12 cellular contexts compared by ENCODE assay signal in genomic region chr11:120068114-120068573, GRCh38.
A peak's percentile ranks its signal among the peaks of the same experiment; 100 is the strongest.
DNase-seq lines count a peak whose midpoint lies in the region; ATAC-seq, FAIRE-seq and TF ChIP-seq lines count a peak whose summit lies in the region.
"Had no signal": no experiment of that assay in that cellular context is flagged by ENCODE, and none has a peak within 500 bp of the region (broad histone marks: within the 10 kb centered on the region; RNA-seq: fewer than 3 reads in every experiment).

No MANE protein-coding gene starts in this region.

- no peaks in the 10 kb centered on the region for H3K9me3 Mint-ChIP-seq in T-helper 2 cell treated with Interferon-gamma antibody and Interleukin-4, amounts not matched to agents 5 μg/mL and 100 μg/mL, for 36 hours

- no peak overlapping the region for H3K4me2 ChIP-seq in GM12878 (ENCODE audit: control insufficient read depth, insufficient read depth)

- no peaks in the 10 kb centered on the region for H3K36me3 Mint-ChIP-seq in T-helper 2 cell treated with Interferon-gamma antibody and Interleukin-4, amounts not matched to agents 5 μg/mL and 100 μg/mL, for 36 hours (ENCODE audit: low read depth)

- H3K27ac ChIP-seq in GM12878 (ENCODE audit: control insufficient read depth, insufficient read depth), result no peak overlapping the region
- H3K27ac ChIP-seq: thyroid gland had no signal

- no peak for TF ChIP-seq RAD21 in GM12878 (IDR thresholded peaks at IDR 0.05; ENCODE audit: insufficient read depth, low read depth, low read length)

- ATAC-seq in GM12878 (peak; percentile 69), HG03196 (IDR thresholded peaks at IDR 0.05; ENCODE audit: unreplicated experiment) (no peak), GM21723 (IDR thresholded peaks at IDR 0.05; ENCODE audit: unreplicated experiment) (no peak)
- ATAC-seq: Panc1 had no signal

- H3K4me1 ChIP-seq in GM12878 (ENCODE audit: control insufficient read depth, insufficient read depth, low read length), result peaks cover 7% of the 10 kb centered on the region
- H3K4me1 ChIP-seq: thyroid gland had no signal

- BruUV-seq in GM12878 (replicated peaks; lab: Mats Ljungman, UMichigan), result no TSS peak

- TF ChIP-seq CTCF in NB4 (IDR thresholded peaks at IDR 0.05; ENCODE audit: low read depth, low read length) (no peak), GM12878 (IDR thresholded peaks at IDR 0.05 in 2 of 3, conservative IDR thresholded peaks at IDR 0.05 in 1 of 3; ENCODE audit: control insufficient read depth in 2 of 3, extremely low read depth in 1 of 3, insufficient read depth in 1 of 3, low read depth in 3 of 3, low read length in 3 of 3) (no peak)

- in situ Hi-C loops in GM12878 (cut with MboI), result no loop called here

- CTCF ChIA-PET in GM12878 (lab: Yijun Ruan, JAX), result interaction anchor here (0.6 to 2.0 kb wide), 4 partner anchors 8 to 339 kb away, joined by 3 to 5 read pairs (median 3); partner anchors contain the start of gene NECTIN1

- H3K4me1 Mint-ChIP-seq in T-helper 2 cell treated with Interferon-gamma antibody and Interleukin-4, amounts not matched to agents 5 μg/mL and 100 μg/mL, for 36 hours (ENCODE audit: low read depth), result no peaks in the 10 kb centered on the region

- no peak for TF ChIP-seq EP300 in GM12878 (IDR thresholded peaks at IDR 0.05; ENCODE audit: borderline replicate concordance in 1 of 2, control insufficient read depth in 1 of 2, low read depth in 2 of 2, low read length in 2 of 2)

- H3K9me3 ChIP-seq in GM12878 (replicated peaks; ENCODE audit: control insufficient read depth, insufficient read depth, low read length), result no peaks in the 10 kb centered on the region
- H3K9me3 ChIP-seq: thyroid gland had no signal

- no peaks in the 10 kb centered on the region; a peak in 1 of 4 replicates for H3K27me3 ChIP-seq in GM12878 (replicated peaks in 1 of 2; ENCODE audit: control insufficient read depth in 2 of 2, insufficient read depth in 2 of 2, low read length in 1 of 2)
- H3K27me3 ChIP-seq: thyroid gland had no signal

- 21% methylated on average over 8 of the region's 8 CpGs for WGBS in GM12878 (ENCODE audit: insufficient coverage, insufficient replicate concordance, low lambda C conversion rate, missing lambda C conversion rate)

- no peaks in the 10 kb centered on the region for H4K20me1 ChIP-seq in GM12878 (ENCODE audit: control insufficient read depth, insufficient read depth)

- RAD21 ChIA-PET in GM12878 (lab: Charles Lee; ENCODE audit: unreplicated experiment), result interaction anchor here (0.8 to 2.4 kb wide), 2 partner anchors 339 to 394 kb away, joined by 3 to 13 read pairs; partner anchors contain the start of gene NECTIN1

- DNase-seq in GF-D8 (lab: John Stamatoyannopoulos, UW) (peak; percentile 42), NB4 (ENCODE audit: low read depth) (peak; percentile 65), GM12878 (ENCODE audit: low read depth, low spot score) (no peak), myocyte (ENCODE audit: low read depth) (peak; percentile 57), AML-193 (lab: John Stamatoyannopoulos, UW) (no peak)
- no peak for DNase-seq in T-helper 2 cell treated with Interferon-gamma antibody and Interleukin-4, amounts not matched to agents 5 μg/mL and 100 μg/mL, for 36 hours (ENCODE audit: low spot score)
- DNase-seq: activated T-cell treated with anti-CD3 and anti-CD28 coated beads for 4 hours, mesendoderm, thyroid gland had no signal

- POLR2A ChIA-PET in GM12878 (lab: Charles Lee), result no interaction called here

- TF ChIP-seq POLR2A in NB4 (IDR thresholded peaks at IDR 0.05; ENCODE audit: extremely low read depth, insufficient read length) (no peak), GM12878 (IDR thresholded peaks at IDR 0.05; ENCODE audit: low read depth, low read length) (no peak)

- H3K9ac ChIP-seq in GM12878 (ENCODE audit: control insufficient read depth, insufficient read depth, low read length), result no peak overlapping the region

- no peak overlapping the region for H3K4me3 Mint-ChIP-seq in T-helper 2 cell treated with Interferon-gamma antibody and Interleukin-4, amounts not matched to agents 5 μg/mL and 100 μg/mL, for 36 hours

- H3K27me3 Mint-ChIP-seq in T-helper 2 cell treated with Interferon-gamma antibody and Interleukin-4, amounts not matched to agents 5 μg/mL and 100 μg/mL, for 36 hours (ENCODE audit: low read depth), result peaks cover 10% of the 10 kb centered on the region

- no peak overlapping the region for H2AFZ ChIP-seq in GM12878 (ENCODE audit: control insufficient read depth, low read depth, low read length)

- intact Hi-C loops in GM12878 (cut with micrococcal nuclease; ENCODE audit: unreplicated experiment), result no loop called here

- H3K27ac Mint-ChIP-seq in T-helper 2 cell treated with Interferon-gamma antibody and Interleukin-4, amounts not matched to agents 5 μg/mL and 100 μg/mL, for 36 hours, result no peak overlapping the region

- no peak for FAIRE-seq in GM12878 (lab: Jason Lieb, UNC)

- H3K4me3 ChIP-seq in NB4 (ENCODE audit: low read depth, low read length) (no peak overlapping the region), GM12878 (no peak overlapping the region)
- H3K4me3 ChIP-seq: thyroid gland had no signal

- no peaks in the 10 kb centered on the region for H3K79me2 ChIP-seq in GM12878 (ENCODE audit: control insufficient read depth, insufficient read depth, low read length)

- SMC1A ChIA-PET in GM12878 (lab: Charles Lee; ENCODE audit: uncharacterized antibody, unreplicated experiment), result no interaction called here

- H3K36me3 ChIP-seq in GM12878 (ENCODE audit: control insufficient read depth in 2 of 2, insufficient read depth in 2 of 2, low read length in 1 of 2), result no peaks in the 10 kb centered on the region
- H3K36me3 ChIP-seq: thyroid gland had no signal

TF ChIP-seq in GM12878, 131 proteins besides CTCF, POLR2A, EP300 and RAD21:
- TF ChIP-seq ZBED1 (IDR thresholded peaks at IDR 0.05; ENCODE audit: borderline replicate concordance) (no peak), PKNOX1 (IDR thresholded peaks at IDR 0.05) (peak; percentile 83)
TF ChIP-seq in GM12878: peak in this region for 1.

Comparison
In these comparisons a context has a peak if more than half of its experiments do, and no peak if none do; other contexts are left out.
1. DNase-seq: peak in GF-D8 (single experiment), NB4 (single experiment) and myocyte (single experiment); none in GM12878 (single experiment), T-helper 2 cell treated with Interferon-gamma antibody and Interleukin-4, amounts not matched to agents 5 μg/mL and 100 μg/mL, for 36 hours (single experiment) and AML-193 (0 of 2).